7 cellular contexts compared by ENCODE assay signal in genomic region chrX:153744210-153745066, GRCh38. TPM values are rescaled to one million over a fixed set of nuclear protein-coding genes. Genes with fewer than 3 reads are reported as not detected.
DNase-seq lines count a peak whose midpoint lies in the region; TF ChIP-seq lines count a peak whose summit lies in the region.
"Had no signal": no experiment of that assay in that cellular context is flagged by ENCODE, and none has a peak within 500 bp of the region (broad histone marks: within the 10 kb centered on the region; RNA-seq: fewer than 3 reads in every experiment).

No MANE protein-coding gene starts in this region.

- intact Hi-C loops in stomach (cut with DNase I; ENCODE audit: low total_unique reads) (no loop called here), posterior vena cava (cut with DNase I) (no loop called here)

- TF ChIP-seq CTCF in stomach (IDR thresholded peaks at IDR 0.05), result no peak

- TF ChIP-seq POLR2A in stomach (IDR thresholded peaks at IDR 0.05), result no peak

- H3K9me3 ChIP-seq in ectodermal cell (ENCODE audit: control insufficient read depth, low read length), result no peaks in the 10 kb centered on the region
- H3K9me3 ChIP-seq in stomach, result no peaks in the 10 kb centered on the region

- peak overlapping the region; percentile 16 for H3K4me3 ChIP-seq in ectodermal cell (ENCODE audit: insufficient read depth, low read depth, low read length)
- peak overlapping the region in 3 of 4 donors; percentile 13 to 27 (median 18) for H3K4me3 ChIP-seq in stomach

- no peaks in the 10 kb centered on the region for H3K4me1 ChIP-seq in ectodermal cell (ENCODE audit: control insufficient read depth, insufficient read depth, low read length)
- peaks cover 4 to 15% (median 9%) of the 10 kb centered on the region in 4 donors for H3K4me1 ChIP-seq in stomach

- H3K36me3 ChIP-seq in ectodermal cell (ENCODE audit: control insufficient read depth, insufficient read depth, low read length) (no peaks in the 10 kb centered on the region), stomach (peaks cover 0 to 19% (median 10%) of the 10 kb centered on the region in 4 donors)

- WGBS in ectodermal cell, 2 experiments, result 29 to 30% methylated on average over 37 of the region's 38 CpGs
- WGBS in stomach, 5 donors, result 10 to 46% (median 19%) methylated on average over 23 to 38 of the region's 38 CpGs

- H3K27ac ChIP-seq in ectodermal cell (ENCODE audit: insufficient read depth, low read depth, low read length, poor library complexity, severe bottlenecking) (no peak overlapping the region), stomach (peak overlapping the region; percentile 1 to 73 (median 52))

- DNase-seq in NCI-H345 (lab: John Stamatoyannopoulos, UW) (peak; percentile 3), NCI-H345 treated with DMSO at 0.1 percent for 48 hours (lab: John Stamatoyannopoulos, UW; ENCODE audit: unreplicated experiment) (no peak), stomach (no peak), posterior vena cava (ENCODE audit: low spot score) (no peak), COR-L47 (lab: John Stamatoyannopoulos, UW) (no peak)
- DNase-seq: stimulated activated CD4-positive, alpha-beta T cell treated with anti-CD3 and anti-CD28 coated beads, Interleukin-2, amount 100 ng/mL, for 24 hours had no signal

- TF ChIP-seq EP300 in stomach (IDR thresholded peaks at IDR 0.05), result no peak

- no peaks in the 10 kb centered on the region for H3K27me3 ChIP-seq in ectodermal cell (ENCODE audit: control insufficient read depth, insufficient read depth, low read length, poor library complexity, severe bottlenecking)
- H3K27me3 ChIP-seq in stomach, result no peaks in the 10 kb centered on the region

RNA-seq across cellular contexts. Expression of gene PLXNB3, which starts 19.6 kb away (rescaled TPM):
- 2.6 TPM for polyA plus RNA-seq in ectodermal cell (2013, experiment 1 of 4)
- polyA plus RNA-seq in ectodermal cell (2013, experiment 2 of 4), result 1.4 TPM
- polyA plus RNA-seq in ectodermal cell (2013, experiment 3 of 4), result 1.2 TPM
- polyA plus RNA-seq in ectodermal cell (2013, experiment 4 of 4), result 2.2 TPM
- total RNA-seq in stomach (10 to 100 TPM in 3 of 5 donors, 1 to 10 TPM in 2; 1.8 to 49.2 (median 18.7) TPM), posterior vena cava (10 to 100 TPM; 16.8 to 19.1 TPM)
- 10 to 100 TPM in 1 of 3 donors, 1 to 10 TPM in 2; 5.2 to 11.9 (median 6.0) TPM for polyA plus RNA-seq in stomach

RNA-seq across cellular contexts. Expression of gene ABCD1, which starts 19.8 kb away (rescaled TPM):
- polyA plus RNA-seq in ectodermal cell (2013, experiment 1 of 4), result 4.5 TPM
- 5.3 TPM for polyA plus RNA-seq in ectodermal cell (2013, experiment 2 of 4)
- 4.3 TPM for polyA plus RNA-seq in ectodermal cell (2013, experiment 3 of 4)
- polyA plus RNA-seq in ectodermal cell (2013, experiment 4 of 4), result 4.9 TPM
- total RNA-seq in stomach, result 10 to 100 TPM in 3 of 5 donors, 1 to 10 TPM in 2; 2.4 to 22.3 (median 14.5) TPM
- polyA plus RNA-seq in stomach, result 1 to 10 TPM; 3.2 to 3.7 (median 3.4) TPM
- total RNA-seq in posterior vena cava, result 10 to 100 TPM; 14.7 to 22.6 TPM

RNA-seq across cellular contexts. Expression of gene BCAP31, which starts 20.3 kb away (rescaled TPM):
- polyA plus RNA-seq in ectodermal cell (2013, experiment 1 of 4), result 109 TPM
- polyA plus RNA-seq in ectodermal cell (2013, experiment 2 of 4), result 108 TPM
- 76.1 TPM for polyA plus RNA-seq in ectodermal cell (2013, experiment 3 of 4)
- 84.9 TPM for polyA plus RNA-seq in ectodermal cell (2013, experiment 4 of 4)
- 100 to 1,000 TPM in 1 of 5 donors, 10 to 100 TPM in 3, under 1 TPM in 1; 0.58 to 121 (median 75.9) TPM for total RNA-seq in stomach
- polyA plus RNA-seq in stomach, result 100 to 1,000 TPM in 1 of 3 donors, 10 to 100 TPM in 2; 49.6 to 156 (median 88.0) TPM
- 100 to 1,000 TPM; 129 to 133 TPM for total RNA-seq in posterior vena cava

RNA-seq across cellular contexts. Expression of gene SRPK3, which starts 36.4 kb away (rescaled TPM):
- not detected for polyA plus RNA-seq in ectodermal cell (2013, experiment 1 of 4)
- not detected for polyA plus RNA-seq in ectodermal cell (2013, experiment 2 of 4)
- not detected for polyA plus RNA-seq in ectodermal cell (2013, experiment 3 of 4)
- 0.08 TPM for polyA plus RNA-seq in ectodermal cell (2013, experiment 4 of 4)
- total RNA-seq in stomach (1 to 10 TPM in 3 of 5 donors, not detected in 2; 1.1 to 3.6 (median 1.6) TPM), posterior vena cava (1 to 10 TPM; 5.4 to 9.8 TPM)
- polyA plus RNA-seq in stomach, result 1 to 10 TPM in 1 of 3 donors, under 1 TPM in 2; 0.35 to 1.7 (median 0.46) TPM

RNA-seq across cellular contexts. Expression of gene IDH3G, which starts 49.7 kb away (rescaled TPM):
- 53.0 TPM for polyA plus RNA-seq in ectodermal cell (2013, experiment 1 of 4)
- 49.1 TPM for polyA plus RNA-seq in ectodermal cell (2013, experiment 2 of 4)
- 49.3 TPM for polyA plus RNA-seq in ectodermal cell (2013, experiment 3 of 4)
- 53.3 TPM for polyA plus RNA-seq in ectodermal cell (2013, experiment 4 of 4)
- 100 to 1,000 TPM in 1 of 5 donors, 10 to 100 TPM in 4; 31.0 to 186 (median 54.0) TPM for total RNA-seq in stomach
- polyA plus RNA-seq in stomach, result 10 to 100 TPM; 52.3 to 57.7 (median 54.4) TPM
- 10 to 100 TPM; 43.9 to 44.1 TPM for total RNA-seq in posterior vena cava
